ENCODE assay signal across 27 cellular contexts in genomic region chr10:68784476-68784875, GRCh38.
"Had no signal": no experiment of that assay in that cellular context is flagged by ENCODE, and none has a peak within 500 bp of the region (broad histone marks: within the 10 kb centered on the region; RNA-seq: fewer than 3 reads in every experiment).

No MANE protein-coding gene starts in this region.

- H3K27me3 ChIP-seq: tibial artery, vagina had no signal

- H3K4me1 Mint-ChIP-seq: nephron; stimulated activated effector memory CD8-positive, alpha-beta T cell treated with anti-CD3 and anti-CD28 coated beads, Interleukin-12 subunit alpha, Interleukin-12 subunit beta, amount 100 ng/mL, for 72 hours; stimulated activated naive CD8-positive, alpha-beta T cell treated with anti-CD3 and anti-CD28 coated beads, Interleukin-15, amount 100 ng/mL, for 72 hours had no signal

- H3K27me3 Mint-ChIP-seq: activated B cell treated with CpG ODN at 0.5 μM for 24 hours; activated naive CD8-positive, alpha-beta T cell treated with anti-CD3 and anti-CD28 coated beads for 36 hours; dendritic cell treated with granulocyte-macrophage colony-stimulating factor and Interleukin-4, amounts not matched to agents 40 ng/mL and 50 ng/mL, for 4 days; memory B cell; stimulated activated naive CD8-positive, alpha-beta T cell treated with anti-CD3 and anti-CD28 coated beads, Interleukin-15, amount 100 ng/mL, for 72 hours had no signal

- FAIRE-seq: frontal cortex, islet of Langerhans, small intestine had no signal

- H3K4me1 ChIP-seq: tibial artery, vagina had no signal

- H3K4me3 Mint-ChIP-seq: activated B cell treated with CpG ODN at 0.5 μM for 24 hours; activated naive CD8-positive, alpha-beta T cell treated with anti-CD3 and anti-CD28 coated beads for 36 hours; activated T-cell treated with anti-CD3 and anti-CD28 coated beads, Interleukin-2, amount 50 U/mL, for 4 hours; dendritic cell treated with granulocyte-macrophage colony-stimulating factor and Interleukin-4, amounts not matched to agents 40 ng/mL and 50 ng/mL, for 4 days; memory B cell; nephron; stimulated activated effector memory CD8-positive, alpha-beta T cell treated with anti-CD3 and anti-CD28 coated beads, Interleukin-12 subunit alpha, Interleukin-12 subunit beta, amount 100 ng/mL, for 72 hours; stimulated activated naive CD8-positive, alpha-beta T cell treated with anti-CD3 and anti-CD28 coated beads, Interleukin-15, amount 100 ng/mL, for 72 hours had no signal

- H3K27ac ChIP-seq: tibial artery, vagina had no signal

- H3K4me3 ChIP-seq: tibial artery, vagina had no signal

- H3K9me3 Mint-ChIP-seq: activated B cell treated with CpG ODN at 0.5 μM for 24 hours; activated naive CD8-positive, alpha-beta T cell treated with anti-CD3 and anti-CD28 coated beads for 36 hours; activated T-cell treated with anti-CD3 and anti-CD28 coated beads, Interleukin-2, amount 50 U/mL, for 4 hours; activated T-helper 2 cell treated with anti-CD3 and anti-CD28 coated beads, Interferon-gamma antibody, Interleukin-2, Interleukin-4, amounts not matched to agents 10 μg/mL and 5 μg/mL and 100 μg/mL, durations not matched to agents 14 hours and 24 hours and 36 hours; dendritic cell treated with granulocyte-macrophage colony-stimulating factor and Interleukin-4, amounts not matched to agents 40 ng/mL and 50 ng/mL, for 4 days; memory B cell; nephron; stimulated activated effector memory CD8-positive, alpha-beta T cell treated with anti-CD3 and anti-CD28 coated beads, Interleukin-12 subunit alpha, Interleukin-12 subunit beta, amount 100 ng/mL, for 72 hours; stimulated activated naive CD8-positive, alpha-beta T cell treated with anti-CD3 and anti-CD28 coated beads, Interleukin-15, amount 100 ng/mL, for 72 hours had no signal

- DNase-seq: activated B cell treated with CpG ODN at 0.5 μM for 24 hours; activated CD4-positive, alpha-beta T cell treated with anti-CD3 and anti-CD28 coated beads for 4 hours; activated CD4-positive, alpha-beta T cell treated with anti-CD3 and anti-CD28 coated beads, Interleukin-2, amount 50 U/mL, for 48 hours; activated CD8-positive, alpha-beta memory T cell treated with anti-CD3 and anti-CD28 coated beads, Interleukin-2, amount 50 U/mL, for 48 hours; activated naive CD4-positive, alpha-beta T cell treated with Interleukin-2 at 50 U/mL for 16 hours; activated naive CD8-positive, alpha-beta T cell treated with anti-CD3 and anti-CD28 coated beads for 36 hours; activated T-cell treated with anti-CD3 and anti-CD28 coated beads, Interleukin-2, amount 50 U/mL, for 4 hours; amniotic stem cell; effector CD8-positive, alpha-beta T cell; erythroblast; hypothalamus; occipital lobe; posterior cingulate gyrus; small intestine; stimulated activated CD4-positive, alpha-beta T cell treated with anti-CD3 and anti-CD28 coated beads, Interleukin-2, amount 100 ng/mL, for 24 hours; stimulated activated naive CD8-positive, alpha-beta T cell treated with anti-CD3 and anti-CD28 coated beads, Interleukin-15, amount 100 ng/mL, for 72 hours; T-helper 9 cell; tibial artery had no signal

- H3K27ac Mint-ChIP-seq: activated B cell treated with CpG ODN at 0.5 μM for 24 hours; activated naive CD8-positive, alpha-beta T cell treated with anti-CD3 and anti-CD28 coated beads for 36 hours; activated T-helper 2 cell treated with anti-CD3 and anti-CD28 coated beads, Interferon-gamma antibody, Interleukin-2, Interleukin-4, amounts not matched to agents 10 μg/mL and 5 μg/mL and 100 μg/mL, durations not matched to agents 14 hours and 24 hours and 36 hours; dendritic cell treated with granulocyte-macrophage colony-stimulating factor and Interleukin-4, amounts not matched to agents 40 ng/mL and 50 ng/mL, for 4 days; memory B cell; nephron; stimulated activated effector memory CD8-positive, alpha-beta T cell treated with anti-CD3 and anti-CD28 coated beads, Interleukin-12 subunit alpha, Interleukin-12 subunit beta, amount 100 ng/mL, for 72 hours; stimulated activated naive CD8-positive, alpha-beta T cell treated with anti-CD3 and anti-CD28 coated beads, Interleukin-15, amount 100 ng/mL, for 72 hours had no signal

- ATAC-seq: activated T-cell treated with anti-CD3 and anti-CD28 coated beads, Interleukin-2, amount 50 U/mL, for 4 hours; sciatic nerve; stimulated activated effector memory CD8-positive, alpha-beta T cell treated with anti-CD3 and anti-CD28 coated beads, Interleukin-12 subunit alpha, Interleukin-12 subunit beta, amount 100 ng/mL, for 72 hours; stimulated activated naive CD8-positive, alpha-beta T cell treated with anti-CD3 and anti-CD28 coated beads, Interleukin-15, amount 100 ng/mL, for 72 hours had no signal

- H3K9me3 ChIP-seq: tibial artery, vagina had no signal
